In the genomic region with DNA sequence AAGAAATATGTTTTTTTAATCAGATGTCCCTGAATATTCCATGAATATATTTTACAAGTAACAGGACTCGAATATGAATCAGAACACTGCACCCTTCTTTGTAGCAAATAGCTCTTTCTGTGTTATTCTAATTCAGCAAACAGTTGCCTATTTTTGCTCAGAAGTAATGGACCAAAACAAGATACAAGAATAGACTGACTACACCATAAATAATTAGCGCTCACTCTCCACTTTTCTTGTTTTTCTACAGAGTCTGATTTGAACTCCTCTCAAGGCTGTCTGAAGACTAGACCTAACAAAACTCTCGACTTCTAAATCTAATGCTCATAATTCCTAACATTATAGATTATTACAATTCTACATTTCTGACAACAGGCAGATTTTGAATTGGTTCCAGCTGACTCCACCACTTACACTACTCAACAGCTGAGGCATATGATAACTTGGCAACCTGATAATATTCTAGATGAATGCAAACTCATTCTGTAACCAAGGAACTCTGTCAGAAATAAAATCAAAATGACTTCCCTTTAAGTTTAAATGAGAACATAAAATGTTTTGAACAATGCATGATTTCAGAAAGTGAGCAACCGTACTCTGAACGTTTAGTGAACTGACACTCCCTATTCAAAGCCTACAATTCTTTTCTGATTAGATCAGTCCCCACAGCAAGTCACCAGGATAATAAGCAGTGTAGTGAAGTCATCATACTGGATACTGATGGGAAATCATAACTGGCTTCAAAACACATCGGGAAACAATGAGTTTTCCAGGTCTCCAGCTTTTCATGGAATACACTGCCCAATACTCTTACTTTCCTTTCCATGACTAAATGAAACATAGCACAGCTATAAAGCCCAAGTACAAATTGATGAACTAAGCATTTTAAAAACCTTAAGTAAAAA, we compare ENCODE assay signal across 8 cellular contexts.
DNase-seq lines count a peak whose midpoint lies in the region; ATAC-seq and TF ChIP-seq lines count a peak whose summit lies in the region.

No MANE protein-coding gene starts in this region.

- CTCF ChIA-PET in SK-N-SH (lab: Yijun Ruan, JAX): interaction anchor here (0.7 to 3.8 kb wide), 6 partner anchors 11 to 138 kb away, joined by 3 to 16 read pairs (median 5); no protein-coding TSS in a partner anchor

- ATAC-seq in GM18520 (IDR thresholded peaks at IDR 0.05; ENCODE audit: unreplicated experiment) (no peak), GM18502 (IDR thresholded peaks at IDR 0.05; ENCODE audit: poor library complexity, unreplicated experiment) (no peak), GM19324 (IDR thresholded peaks at IDR 0.05; ENCODE audit: low FRiP score, unreplicated experiment) (no peak)

- no peak for TF ChIP-seq RAD21 in SK-N-SH (IDR thresholded peaks at IDR 0.05; ENCODE audit: low read length)

- H3K27ac ChIP-seq in SK-N-SH (ENCODE audit: low read depth in 2 of 2, low read length in 1 of 2) (peak overlapping the region; percentile 72 to 82), subcutaneous abdominal adipose tissue (ENCODE audit: low read depth, low read length) (peak overlapping the region; percentile 60)

- peak overlapping the region; percentile 1; the same call in 1 of the 2 replicates for H3K4me3 ChIP-seq in HAP-1
- peak overlapping the region; percentile 80 to 95 for H3K4me3 ChIP-seq in SK-N-SH (ENCODE audit: low read depth in 2 of 2, low read length in 1 of 2)
- H3K4me3 ChIP-seq in subcutaneous abdominal adipose tissue (ENCODE audit: low read depth in 1 of 5, low read length in 5 of 5): peak overlapping the region in 3 of 5 donors; percentile 16 to 54 (median 25)

- POLR2A ChIA-PET in SK-N-SH (lab: Yijun Ruan, JAX): no interaction called here

- no peaks in the 10 kb centered on the region for H3K36me3 ChIP-seq in HAP-1 (replicated peaks)
- peaks cover 0 to 1% of the 10 kb centered on the region in 2 experiments for H3K36me3 ChIP-seq in SK-N-SH (replicated peaks in 1 of 2; ENCODE audit: control insufficient read depth in 1 of 2, insufficient read depth in 2 of 2, low read length in 1 of 2)
- no peaks in the 10 kb centered on the region for H3K36me3 ChIP-seq in subcutaneous abdominal adipose tissue (ENCODE audit: control insufficient read depth in 5 of 5, insufficient read depth in 5 of 5, low read length in 5 of 5)

- WGBS in SK-N-SH (ENCODE audit: low lambda C conversion rate): 34% methylated on average over 6 of the region's 6 CpGs

- DNase-seq in HAP-1 (ENCODE audit: low spot score in 2 of 2) (peak in 1 of 2 experiments; percentile 14), SK-N-SH (peak; percentile 60), glomerular visceral epithelial cell (ENCODE audit: extremely low spot score) (peak; percentile 79)
- DNase-seq in stimulated activated CD8-positive, alpha-beta memory T cell treated with anti-CD3 and anti-CD28 coated beads, Interleukin-4, amount 100 ng/mL, for 48 hours: no peak

- no peaks in the 10 kb centered on the region for H3K9me2 ChIP-seq in SK-N-SH

- H3K9me3 ChIP-seq in HAP-1 (no peaks in the 10 kb centered on the region), SK-N-SH (no peaks in the 10 kb centered on the region), subcutaneous abdominal adipose tissue (ENCODE audit: control insufficient read depth in 5 of 5, low read length in 5 of 5) (no peaks in the 10 kb centered on the region)

- TF ChIP-seq CTCF in SK-N-SH (IDR thresholded peaks at IDR 0.05): no peak

- peak overlapping the region; percentile 80 for H3K4me2 ChIP-seq in SK-N-SH

- peaks cover 31% of the 10 kb centered on the region for H3K4me1 ChIP-seq in HAP-1
- H3K4me1 ChIP-seq in SK-N-SH (ENCODE audit: control insufficient read depth in 1 of 2, insufficient read depth in 2 of 2, low read depth in 1 of 2, low read length in 1 of 2): peaks cover 17 to 23% of the 10 kb centered on the region in 2 experiments; a peak in 3 of 4 replicates
- H3K4me1 ChIP-seq in subcutaneous abdominal adipose tissue (ENCODE audit: control insufficient read depth in 5 of 5, insufficient read depth in 5 of 5, low read length in 5 of 5): peaks cover 0 to 49% (median 38%) of the 10 kb centered on the region in 5 donors

- peaks cover 34% of the 10 kb centered on the region for H3F3A ChIP-seq in SK-N-SH (replicated peaks; ENCODE audit: insufficient read depth)

- no peak overlapping the region for H2AFZ ChIP-seq in SK-N-SH (ENCODE audit: low read depth)

- no peaks in the 10 kb centered on the region for H3K27me3 ChIP-seq in HAP-1 (ENCODE audit: low read depth)
- H3K27me3 ChIP-seq in SK-N-SH (ENCODE audit: insufficient read depth): no peaks in the 10 kb centered on the region
- H3K27me3 ChIP-seq in subcutaneous abdominal adipose tissue (ENCODE audit: control insufficient read depth in 5 of 5, insufficient read depth in 4 of 5, low read length in 5 of 5): no peaks in the 10 kb centered on the region

- in situ Hi-C loops in HAP-1 (cut with MboI; ENCODE audit: low sequenced_read_pairs): loop anchor here (10.0 kb wide), 1 partner anchor 206 kb away; no protein-coding TSS in a partner anchor

- TF ChIP-seq EP300 in SK-N-SH (IDR thresholded peaks at IDR 0.05; ENCODE audit: borderline replicate concordance in 1 of 2, low read depth in 1 of 2, low read length in 1 of 2): peak in 1 of 2 experiments; percentile 52; a peak in 1 of 4 replicates

- peaks cover 57% of the 10 kb centered on the region for H4K20me1 ChIP-seq in SK-N-SH (ENCODE audit: insufficient read depth)

- H3K9ac ChIP-seq in SK-N-SH (peak overlapping the region; percentile 92), subcutaneous abdominal adipose tissue (ENCODE audit: low read length in 5 of 5) (peak overlapping the region in 2 of 5 donors; percentile 57 to 59)

- peaks cover 90% of the 10 kb centered on the region for H3K79me2 ChIP-seq in SK-N-SH (ENCODE audit: insufficient read depth)

TF ChIP-seq in SK-N-SH, 30 proteins besides CTCF, POLR2A, EP300 and RAD21 (continues in another document):
- TF ChIP-seq, protein P1, sequence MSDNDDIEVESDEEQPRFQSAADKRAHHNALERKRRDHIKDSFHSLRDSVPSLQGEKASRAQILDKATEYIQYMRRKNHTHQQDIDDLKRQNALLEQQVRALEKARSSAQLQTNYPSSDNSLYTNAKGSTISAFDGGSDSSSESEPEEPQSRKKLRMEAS (IDR thresholded peaks at IDR 0.05; ENCODE audit: low read depth): peak; percentile 53; the same call in 1 of the 2 replicates
- no peak for TF ChIP-seq ELF1 (IDR thresholded peaks at IDR 0.05)
- no peak for TF ChIP-seq RFX5 (IDR thresholded peaks at IDR 0.05; ENCODE audit: low read length)
- TF ChIP-seq JUND (IDR thresholded peaks at IDR 0.05): peak; percentile 69
- peak; percentile 58 for TF ChIP-seq GATA2 (CRISPR knock-in tag; IDR thresholded peaks at IDR 0.05)
- TF ChIP-seq SIN3A (IDR thresholded peaks at IDR 0.05; ENCODE audit: borderline replicate concordance, low read depth, low read length): no peak; the same call in 1 of the 2 replicates
- TF ChIP-seq RCOR1 (IDR thresholded peaks at IDR 0.05; ENCODE audit: low read length): 0 out of 2 replicates have a peak, but pooled peaks have one; percentile 20
- TF ChIP-seq, protein P2, sequence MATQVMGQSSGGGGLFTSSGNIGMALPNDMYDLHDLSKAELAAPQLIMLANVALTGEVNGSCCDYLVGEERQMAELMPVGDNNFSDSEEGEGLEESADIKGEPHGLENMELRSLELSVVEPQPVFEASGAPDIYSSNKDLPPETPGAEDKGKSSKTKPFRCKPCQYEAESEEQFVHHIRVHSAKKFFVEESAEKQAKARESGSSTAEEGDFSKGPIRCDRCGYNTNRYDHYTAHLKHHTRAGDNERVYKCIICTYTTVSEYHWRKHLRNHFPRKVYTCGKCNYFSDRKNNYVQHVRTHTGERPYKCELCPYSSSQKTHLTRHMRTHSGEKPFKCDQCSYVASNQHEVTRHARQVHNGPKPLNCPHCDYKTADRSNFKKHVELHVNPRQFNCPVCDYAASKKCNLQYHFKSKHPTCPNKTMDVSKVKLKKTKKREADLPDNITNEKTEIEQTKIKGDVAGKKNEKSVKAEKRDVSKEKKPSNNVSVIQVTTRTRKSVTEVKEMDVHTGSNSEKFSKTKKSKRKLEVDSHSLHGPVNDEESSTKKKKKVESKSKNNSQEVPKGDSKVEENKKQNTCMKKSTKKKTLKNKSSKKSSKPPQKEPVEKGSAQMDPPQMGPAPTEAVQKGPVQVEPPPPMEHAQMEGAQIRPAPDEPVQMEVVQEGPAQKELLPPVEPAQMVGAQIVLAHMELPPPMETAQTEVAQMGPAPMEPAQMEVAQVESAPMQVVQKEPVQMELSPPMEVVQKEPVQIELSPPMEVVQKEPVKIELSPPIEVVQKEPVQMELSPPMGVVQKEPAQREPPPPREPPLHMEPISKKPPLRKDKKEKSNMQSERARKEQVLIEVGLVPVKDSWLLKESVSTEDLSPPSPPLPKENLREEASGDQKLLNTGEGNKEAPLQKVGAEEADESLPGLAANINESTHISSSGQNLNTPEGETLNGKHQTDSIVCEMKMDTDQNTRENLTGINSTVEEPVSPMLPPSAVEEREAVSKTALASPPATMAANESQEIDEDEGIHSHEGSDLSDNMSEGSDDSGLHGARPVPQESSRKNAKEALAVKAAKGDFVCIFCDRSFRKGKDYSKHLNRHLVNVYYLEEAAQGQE (IDR thresholded peaks at IDR 0.05; ENCODE audit: low read depth, low read length): no peak
- TF ChIP-seq MXI1 (IDR thresholded peaks at IDR 0.05; ENCODE audit: low read depth, low read length): peak; percentile 62; the same call in 1 of the 2 replicates
- peak; percentile 81 for TF ChIP-seq TCF12 (IDR thresholded peaks at IDR 0.05)
- no peak for TF ChIP-seq FOXJ3 (CRISPR knock-in tag; IDR thresholded peaks at IDR 0.05)
- TF ChIP-seq SMC3 (IDR thresholded peaks at IDR 0.05; ENCODE audit: low read depth, low read length): no peak
- TF ChIP-seq TAF1 (IDR thresholded peaks at IDR 0.05; ENCODE audit: borderline replicate concordance, low read depth, low read length): 0 out of 2 replicates have a peak, but pooled peaks have one; percentile 20
- TF ChIP-seq GABPA (IDR thresholded peaks at IDR 0.05; ENCODE audit: low read depth): no peak
- TF ChIP-seq NFIC (IDR thresholded peaks at IDR 0.05; ENCODE audit: borderline replicate concordance): no peak; the same call in 1 of the 2 replicates
- TF ChIP-seq, protein P3, sequence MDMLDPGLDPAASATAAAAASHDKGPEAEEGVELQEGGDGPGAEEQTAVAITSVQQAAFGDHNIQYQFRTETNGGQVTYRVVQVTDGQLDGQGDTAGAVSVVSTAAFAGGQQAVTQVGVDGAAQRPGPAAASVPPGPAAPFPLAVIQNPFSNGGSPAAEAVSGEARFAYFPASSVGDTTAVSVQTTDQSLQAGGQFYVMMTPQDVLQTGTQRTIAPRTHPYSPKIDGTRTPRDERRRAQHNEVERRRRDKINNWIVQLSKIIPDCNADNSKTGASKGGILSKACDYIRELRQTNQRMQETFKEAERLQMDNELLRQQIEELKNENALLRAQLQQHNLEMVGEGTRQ (IDR thresholded peaks at IDR 0.05; ENCODE audit: borderline replicate concordance, low read depth, low read length): no peak
- peak; percentile 40; the same call in 1 of the 2 replicates for TF ChIP-seq FOSL2 (IDR thresholded peaks at IDR 0.05; ENCODE audit: borderline replicate concordance, low read depth)
- TF ChIP-seq MEF2A (IDR thresholded peaks at IDR 0.05; ENCODE audit: borderline replicate concordance, low read depth): no peak

Comparison
In these comparisons a context has a peak if more than half of its experiments do, and no peak if none do; other contexts are left out.
1. H3K4me3 ChIP-seq: peak in every context shown above with its lines; median percentile 88 in SK-N-SH; 25 in subcutaneous abdominal adipose tissue; 1 in HAP-1.